8 cellular contexts compared by ENCODE assay signal in genomic region chr3:69425249-69425648, GRCh38. TPM values are rescaled to one million over a fixed set of nuclear protein-coding genes. Genes with fewer than 3 reads are reported as not detected.
A peak's percentile ranks its signal among the peaks of the same experiment; 100 is the strongest.
DNase-seq lines count a peak whose midpoint lies in the region; ATAC-seq and TF ChIP-seq lines count a peak whose summit lies in the region.

No MANE protein-coding gene starts in this region.

- DNase-seq in EH (ENCODE audit: low read depth) (peak; percentile 48), spleen (no peak), NCI-H187 treated with DMSO at 0.1 percent for 48 hours (lab: John Stamatoyannopoulos, UW) (no peak), NCI-H524 treated with DMSO at 0.1 percent for 48 hours (lab: John Stamatoyannopoulos, UW) (no peak)
- peak; percentile 4 for DNase-seq in activated CD4-positive, alpha-beta T cell treated with anti-CD3 and anti-CD28 coated beads, Interleukin-2, amount 50 U/mL, for 1 hour

- H3K27ac ChIP-seq in gastroesophageal sphincter (no peak overlapping the region), spleen (no peak overlapping the region)

- H3K9me3 ChIP-seq in gastroesophageal sphincter (no peaks in the 10 kb centered on the region), spleen (no peaks in the 10 kb centered on the region)

- WGBS in gastroesophageal sphincter (ENCODE audit: low coverage in 1 of 2), 2 donors, result 44 to 63% methylated on average over 4 of the region's 4 CpGs
- 51 to 62% (median 60%) methylated on average over 4 of the region's 4 CpGs for WGBS in spleen, 5 donors

- TF ChIP-seq CTCF in gastroesophageal sphincter (IDR thresholded peaks at IDR 0.05) (peak; percentile 20 to 54 (median 36)), spleen (IDR thresholded peaks at IDR 0.05 in 8 of 11, conservative IDR thresholded peaks at IDR 0.05 in 3 of 11) (peak in 10 of 11 experiments; percentile 18 to 58 (median 55))

- H3K36me3 ChIP-seq in gastroesophageal sphincter, result no peaks in the 10 kb centered on the region
- no peaks in the 10 kb centered on the region for H3K36me3 ChIP-seq in spleen

- H3K4me3 ChIP-seq in gastroesophageal sphincter, result no peak overlapping the region
- H3K4me3 ChIP-seq in spleen, result no peak overlapping the region

- H3K27me3 ChIP-seq in gastroesophageal sphincter, result no peaks in the 10 kb centered on the region
- H3K27me3 ChIP-seq in spleen (replicated peaks in 1 of 7), result no peaks in the 10 kb centered on the region

- intact Hi-C loops in spleen (cut with DNase I; ENCODE audit: low total_unique reads), result loop anchor here (10.0 kb wide), 2 partner anchors 120 to 260 kb away; no protein-coding TSS in a partner anchor

- H3K4me1 ChIP-seq in gastroesophageal sphincter (peaks cover 0 to 6% (median 0%) of the 10 kb centered on the region in 3 donors), spleen (peaks cover 4 to 20% (median 13%) of the 10 kb centered on the region in 6 donors)

- no peak for TF ChIP-seq EP300 in gastroesophageal sphincter (IDR thresholded peaks at IDR 0.05)

- TF ChIP-seq POLR2A in gastroesophageal sphincter (IDR thresholded peaks at IDR 0.05) (no peak), spleen (IDR thresholded peaks at IDR 0.05) (no peak)

- ATAC-seq in GM19397 (IDR thresholded peaks at IDR 0.05; ENCODE audit: unreplicated experiment), result peak; percentile 59
- peak; percentile 93 for ATAC-seq in HG03520 (IDR thresholded peaks at IDR 0.05; ENCODE audit: unreplicated experiment)
- no peak for ATAC-seq in gastroesophageal sphincter

RNA-seq across cellular contexts. Expression of gene FRMD4B, which starts 39.4 kb away (rescaled TPM):
- total RNA-seq in gastroesophageal sphincter (10 to 100 TPM in 3 of 4 donors, 1 to 10 TPM in 1; 7.1 to 22.3 (median 19.8) TPM), spleen (100 to 1,000 TPM in 6 of 7 donors, 10 to 100 TPM in 1; 75.2 to 143 (median 128) TPM)
- polyA plus RNA-seq in spleen, result 10 to 100 TPM in 1 of 3 donors, 1 to 10 TPM in 2; 8.1 to 17.5 (median 9.8) TPM

Comparison
In these comparisons a context has a peak if more than half of its experiments do, and no peak if none do; other contexts are left out.
1. DNase-seq: peak in EH (single experiment) and activated CD4-positive, alpha-beta T cell treated with anti-CD3 and anti-CD28 coated beads, Interleukin-2, amount 50 U/mL, for 1 hour (single experiment); none in spleen (single experiment), NCI-H187 treated with DMSO at 0.1 percent for 48 hours (single experiment) and NCI-H524 treated with DMSO at 0.1 percent for 48 hours (single experiment).